Comparison of ENCODE assay signal across 17 cellular contexts in the genomic region with DNA sequence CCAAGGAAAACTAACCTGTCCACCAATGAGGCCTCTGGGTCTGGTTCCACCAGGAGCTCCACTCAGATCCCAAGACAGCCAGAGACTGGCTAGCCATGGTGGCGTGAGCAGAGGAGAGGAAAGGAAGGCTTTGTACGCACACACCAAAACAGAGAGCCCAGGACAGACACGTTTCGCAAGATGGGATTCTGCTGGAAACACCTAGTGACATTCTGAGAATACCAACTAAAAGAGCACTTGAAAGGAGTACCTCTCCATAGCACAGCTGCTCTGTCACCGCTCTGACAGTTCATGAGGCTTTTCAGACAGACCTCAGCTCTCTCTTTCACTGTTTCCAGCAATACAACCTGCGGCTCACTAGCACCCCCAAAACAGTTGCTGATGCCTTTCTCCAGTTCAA.
A peak's percentile ranks its signal among the peaks of the same experiment; 100 is the strongest.
DNase-seq lines count a peak whose midpoint lies in the region; ATAC-seq and TF ChIP-seq lines count a peak whose summit lies in the region.
"Had no signal": no experiment of that assay in that cellular context is flagged by ENCODE, and none has a peak within 500 bp of the region (broad histone marks: within the 10 kb centered on the region; RNA-seq: fewer than 3 reads in every experiment).

No MANE protein-coding gene starts in this region.

- no peaks in the 10 kb centered on the region for H3K36me3 ChIP-seq in lung (ENCODE audit: control insufficient read depth in 2 of 2, insufficient read depth in 2 of 2, low read length in 2 of 2)

- no peak for DNase-seq in activated naive CD4-positive, alpha-beta T cell treated with Interleukin-2 at 50 U/mL for 16 hours
- DNase-seq in lung (ENCODE audit: low spot score) (peak; percentile 32), chondrocyte (ENCODE audit: low spot score) (no peak), SIG-M5 treated with dmso at 0.1 percent for 504 hours (lab: John Stamatoyannopoulos, UW; ENCODE audit: unreplicated experiment) (no peak), DMS153 (lab: John Stamatoyannopoulos, UW) (no peak)
- DNase-seq: EL; H7; KG1; NCI-H1092; NCI-H226; NCI-H69; NK-92 treated with Interleukin-12 subunit alpha and Interleukin-12 subunit beta, amount 100 ng/mL, for 24 hours; OCI-M1; RPMI8226 had no signal

- no peaks in the 10 kb centered on the region for H3K27me3 ChIP-seq in lung (ENCODE audit: control insufficient read depth, insufficient read depth)

- peak overlapping the region; percentile 90 for H3K27ac Mint-ChIP-seq in activated naive CD4-positive, alpha-beta T cell treated with anti-CD3 and anti-CD28 coated beads, Interleukin-2, amount 50 U/mL, for 24 hours
- peak overlapping the region; percentile 72 for H3K27ac Mint-ChIP-seq in activated naive CD8-positive, alpha-beta T cell
- H3K27ac Mint-ChIP-seq in chondrocyte (ENCODE audit: unreplicated experiment) = no peak overlapping the region

- 67 to 91% methylated on average over 6 of the region's 6 CpGs for WGBS in lung, 2 donors

- no peak overlapping the region for H3K27ac ChIP-seq in lung (ENCODE audit: low read depth in 1 of 2, low read length in 1 of 2)

- H3K4me1 ChIP-seq in lung (ENCODE audit: control insufficient read depth in 2 of 2, insufficient read depth in 2 of 2, low read length in 2 of 2) = peaks cover 0 to 3% of the 10 kb centered on the region in 2 donors

- H3K27me3 Mint-ChIP-seq in activated naive CD4-positive, alpha-beta T cell treated with anti-CD3 and anti-CD28 coated beads, Interleukin-2, amount 50 U/mL, for 24 hours = no peaks in the 10 kb centered on the region
- no peaks in the 10 kb centered on the region for H3K27me3 Mint-ChIP-seq in activated naive CD8-positive, alpha-beta T cell
- H3K27me3 Mint-ChIP-seq in chondrocyte (ENCODE audit: low read depth) = no peaks in the 10 kb centered on the region
- H3K27me3 Mint-ChIP-seq: B cell had no signal

- H3K4me1 Mint-ChIP-seq in activated naive CD4-positive, alpha-beta T cell treated with anti-CD3 and anti-CD28 coated beads, Interleukin-2, amount 50 U/mL, for 24 hours = peaks cover 63% of the 10 kb centered on the region
- H3K4me1 Mint-ChIP-seq in activated naive CD8-positive, alpha-beta T cell (ENCODE audit: low read depth) = peaks cover 63% of the 10 kb centered on the region
- peaks cover 6% of the 10 kb centered on the region for H3K4me1 Mint-ChIP-seq in chondrocyte (ENCODE audit: low read depth)

- TF ChIP-seq CTCF in lung (IDR thresholded peaks at IDR 0.05; ENCODE audit: control extremely low read depth, extremely low read depth) = no peak
- no peak for TF ChIP-seq CTCF in chondrocyte (IDR thresholded peaks at IDR 0.05)

- H3K36me3 Mint-ChIP-seq in activated naive CD4-positive, alpha-beta T cell treated with anti-CD3 and anti-CD28 coated beads, Interleukin-2, amount 50 U/mL, for 24 hours = peaks cover 11% of the 10 kb centered on the region
- H3K36me3 Mint-ChIP-seq in activated naive CD8-positive, alpha-beta T cell = peaks cover 7% of the 10 kb centered on the region
- no peaks in the 10 kb centered on the region for H3K36me3 Mint-ChIP-seq in chondrocyte (ENCODE audit: low read depth)

- H3K4me3 Mint-ChIP-seq in activated naive CD4-positive, alpha-beta T cell treated with anti-CD3 and anti-CD28 coated beads, Interleukin-2, amount 50 U/mL, for 24 hours = no peak overlapping the region
- no peak overlapping the region for H3K4me3 Mint-ChIP-seq in activated naive CD8-positive, alpha-beta T cell
- no peak overlapping the region for H3K4me3 Mint-ChIP-seq in chondrocyte (ENCODE audit: unreplicated experiment)
- H3K4me3 Mint-ChIP-seq: B cell had no signal

- H3K9me3 ChIP-seq in lung (ENCODE audit: control insufficient read depth in 2 of 2, insufficient read depth in 1 of 2, low read length in 1 of 2) = no peaks in the 10 kb centered on the region

- peak; percentile 75 for ATAC-seq in lung (ENCODE audit: insufficient read depth, low FRiP score)

- H3K4me3 ChIP-seq in lung = no peak overlapping the region

- no peaks in the 10 kb centered on the region for H3K9me3 Mint-ChIP-seq in activated naive CD4-positive, alpha-beta T cell treated with anti-CD3 and anti-CD28 coated beads, Interleukin-2, amount 50 U/mL, for 24 hours
- H3K9me3 Mint-ChIP-seq in activated naive CD8-positive, alpha-beta T cell (ENCODE audit: low read depth) = no peaks in the 10 kb centered on the region
- peaks cover 29% of the 10 kb centered on the region for H3K9me3 Mint-ChIP-seq in chondrocyte (ENCODE audit: low read depth)
